23 cellular contexts compared by ENCODE assay signal in genomic region chr13:28761586-28761985, GRCh38. TPM values are rescaled to one million over a fixed set of nuclear protein-coding genes. Genes with fewer than 3 reads are reported as not detected.
"Had no signal": no experiment of that assay in that cellular context is flagged by ENCODE, and none has a peak within 500 bp of the region (broad histone marks: within the 10 kb centered on the region; RNA-seq: fewer than 3 reads in every experiment).

No MANE protein-coding gene starts in this region.

- ATAC-seq: effector memory CD8-positive, alpha-beta T cell; naive thymus-derived CD8-positive, alpha-beta T cell; pancreas; stimulated activated naive B cell treated with anti-CD40 and anti-IgM and Interleukin-4, amounts not matched to agents 10 μg/mL and 1 μg/mL and 100 μg/mL, for 72 hours had no signal

- H3K27me3 ChIP-seq: brain microvascular endothelial cell, pancreas, tibial artery, vagina had no signal

- H3K4me1 ChIP-seq: left ventricle myocardium inferior, tibial artery, vagina had no signal

- H3K36me3 ChIP-seq: brain microvascular endothelial cell, left ventricle myocardium inferior, pancreas, vagina had no signal

- DNase-seq: activated CD4-positive, alpha-beta T cell treated with anti-CD3 and anti-CD28 coated beads, Interleukin-2, amount 10 ng/mL, durations not matched to agents 7 days and 5 days; activated CD4-positive, CD25-positive, alpha-beta regulatory T cell; activated CD8-positive, alpha-beta memory T cell treated with anti-CD3 and anti-CD28 coated beads for 24 hours; activated gamma-delta T cell treated with Interleukin-2 at 50 U/mL for 16 hours; amygdala; brain microvascular endothelial cell; cerebellar nuclear complex; dermis blood vessel endothelial cell; effector memory CD8-positive, alpha-beta T cell; hippocampal formation; kidney; left ventricle myocardium inferior; naive thymus-derived CD8-positive, alpha-beta T cell; pancreas; stimulated activated CD4-positive, alpha-beta T cell treated with anti-CD3 and anti-CD28 coated beads, Interleukin-12 subunit alpha, Interleukin-12 subunit beta, amount 100 ng/mL, for 4 hours; stimulated activated CD4-positive, alpha-beta T cell treated with anti-CD3 and anti-CD28 coated beads, Interleukin-2, amount 100 ng/mL, for 24 hours; stimulated activated naive B cell treated with anti-CD40 and anti-IgM and Interleukin-4, amounts not matched to agents 10 μg/mL and 1 μg/mL and 100 μg/mL, for 72 hours; tibial artery had no signal

- FAIRE-seq: kidney, pancreas had no signal

- H3K4me3 Mint-ChIP-seq: activated CD4-positive, alpha-beta T cell treated with anti-CD3 and anti-CD28 coated beads, Interleukin-2, amount 10 ng/mL, durations not matched to agents 7 days and 5 days; activated naive CD8-positive, alpha-beta T cell; effector memory CD8-positive, alpha-beta T cell; memory B cell; naive thymus-derived CD8-positive, alpha-beta T cell; stimulated activated naive B cell treated with anti-CD40 and anti-IgM and Interleukin-4, amounts not matched to agents 10 μg/mL and 1 μg/mL and 100 μg/mL, for 72 hours had no signal

- H3K9me3 ChIP-seq: vagina had no signal

- H3K4me3 ChIP-seq: left ventricle myocardium inferior, pancreas, tibial artery, vagina had no signal

- H3K27ac Mint-ChIP-seq: activated CD4-positive, alpha-beta T cell treated with anti-CD3 and anti-CD28 coated beads, Interleukin-2, amount 10 ng/mL, durations not matched to agents 7 days and 5 days; activated naive CD8-positive, alpha-beta T cell; effector memory CD8-positive, alpha-beta T cell; memory B cell; naive thymus-derived CD8-positive, alpha-beta T cell; stimulated activated naive B cell treated with anti-CD40 and anti-IgM and Interleukin-4, amounts not matched to agents 10 μg/mL and 1 μg/mL and 100 μg/mL, for 72 hours had no signal

- H3K27ac ChIP-seq: brain microvascular endothelial cell, epithelial cell of prostate, left ventricle myocardium inferior, pancreas, tibial artery, vagina had no signal

- H3K4me1 Mint-ChIP-seq: activated CD4-positive, alpha-beta T cell treated with anti-CD3 and anti-CD28 coated beads, Interleukin-2, amount 10 ng/mL, durations not matched to agents 7 days and 5 days; memory B cell; stimulated activated naive B cell treated with anti-CD40 and anti-IgM and Interleukin-4, amounts not matched to agents 10 μg/mL and 1 μg/mL and 100 μg/mL, for 72 hours had no signal

RNA-seq across cellular contexts. Expression of gene MTUS2, which starts 58.6 kb away (rescaled TPM):
- total RNA-seq: activated CD4-positive, alpha-beta T cell treated with anti-CD3 and anti-CD28 coated beads, Interleukin-2, amount 10 ng/mL, durations not matched to agents 7 days and 5 days; dermis blood vessel endothelial cell; naive thymus-derived CD8-positive, alpha-beta T cell; subcutaneous adipose tissue had no signal
